Comparison of ENCODE assay signal across 8 cellular contexts in the genomic region with DNA sequence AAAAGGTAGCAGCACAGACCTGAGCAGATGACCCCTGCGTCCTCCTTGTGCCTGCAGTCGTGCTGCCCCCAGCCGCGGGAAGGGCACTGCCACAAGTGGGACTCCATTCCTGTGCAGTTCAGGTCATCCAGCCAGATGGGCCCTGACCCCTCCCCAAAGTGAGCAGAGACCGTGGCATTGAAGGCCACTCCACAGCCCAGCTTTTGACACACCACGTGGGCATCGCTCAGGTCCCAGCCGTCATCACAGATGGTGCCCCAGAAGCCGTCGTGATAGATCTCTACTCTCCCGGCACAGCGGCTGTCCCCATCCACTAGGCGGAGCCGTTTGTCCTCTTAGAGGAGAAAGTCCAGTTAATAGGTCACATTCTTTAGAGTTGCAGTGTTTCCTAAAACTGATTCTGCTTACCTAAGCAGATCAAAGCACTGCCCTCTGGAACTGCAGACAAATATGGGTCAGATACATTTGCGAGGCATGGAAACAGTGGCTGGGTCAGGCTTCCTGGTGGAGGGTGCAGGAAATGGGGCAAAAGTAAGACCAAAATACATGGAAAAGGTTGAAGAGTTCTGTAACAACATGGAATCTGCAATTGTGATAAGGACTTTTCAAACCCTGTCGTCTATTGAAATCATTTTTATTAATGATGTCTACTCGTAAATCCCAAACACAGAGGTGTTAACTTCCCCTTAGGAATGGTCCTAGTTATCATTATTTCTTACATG.
A peak's percentile ranks its signal among the peaks of the same experiment; 100 is the strongest.
DNase-seq lines count a peak whose midpoint lies in the region; ATAC-seq, FAIRE-seq and TF ChIP-seq lines count a peak whose summit lies in the region.

No MANE protein-coding gene starts in this region.

- H3K4me1 ChIP-seq in adrenal gland (replicated peaks in 1 of 2): no peaks in the 10 kb centered on the region
- H3K4me1 ChIP-seq in HepG2 (ENCODE audit: insufficient read depth, low read length): peaks cover 13% of the 10 kb centered on the region

- POLR2A ChIA-PET in HepG2 (lab: Yijun Ruan, JAX): no interaction called here

- H3K27ac ChIP-seq in adrenal gland: no peak overlapping the region
- no peak overlapping the region for H3K27ac ChIP-seq in HepG2 (ENCODE audit: extremely low read length, insufficient read depth, low read length)

- peak; percentile 47 for DNase-seq in Right ventricle myocardium superior
- no peak for DNase-seq in cardiac septum (ENCODE audit: low spot score)
- DNase-seq in NCI-H1694 treated with DMSO at 0.1 percent for 48 hours (lab: John Stamatoyannopoulos, UW): peak; percentile 66
- peak in 6 of 7 donors; percentile 26 to 58 (median 38) for DNase-seq in adrenal gland
- DNase-seq in HepG2 (ENCODE audit: low spot score): peak; percentile 80
- no peak for DNase-seq in NCI-H2196 (lab: John Stamatoyannopoulos, UW; ENCODE audit: unreplicated experiment)

- no peak overlapping the region for H2AFZ ChIP-seq in HepG2 (ENCODE audit: low read length)

- no peak overlapping the region for H3K9ac ChIP-seq in HepG2 (ENCODE audit: insufficient read depth, low read depth, low read length)

- TF ChIP-seq POLR2A in adrenal gland (IDR thresholded peaks at IDR 0.05) (no peak), HepG2 (IDR thresholded peaks at IDR 0.05; ENCODE audit: insufficient read depth in 1 of 2, low read depth in 2 of 2, low read length in 2 of 2) (no peak)

- ATAC-seq in Right ventricle myocardium superior (ENCODE audit: poor library complexity) (no peak), HepG2 (peak; percentile 99), HG02759 (IDR thresholded peaks at IDR 0.05; ENCODE audit: unreplicated experiment) (no peak), GM18511 (IDR thresholded peaks at IDR 0.05; ENCODE audit: unreplicated experiment) (no peak)

- peak; percentile 51 for FAIRE-seq in HepG2 (lab: Jason Lieb, UNC)

- in situ Hi-C loops in HepG2 (cut with HindIII; ENCODE audit: extremely low pct_ligation_motif_present, low pct_unique_long_range_greater_than_20kb): loop anchor here (5.0 to 10.0 kb wide), 3 partner anchors 88 to 260 kb away; no protein-coding TSS in a partner anchor

- no peaks in the 10 kb centered on the region for H3K27me3 ChIP-seq in adrenal gland
- H3K27me3 ChIP-seq in HepG2 (ENCODE audit: control insufficient read depth in 1 of 2, insufficient read depth in 2 of 2, low read length in 2 of 2): no peaks in the 10 kb centered on the region; a peak in 1 of 5 replicates

- H3K9me3 ChIP-seq in adrenal gland (replicated peaks in 1 of 3) (no peaks in the 10 kb centered on the region), HepG2 (ENCODE audit: low read length) (no peaks in the 10 kb centered on the region)

- H3K4me3 ChIP-seq in adrenal gland: no peak overlapping the region
- no peak overlapping the region for H3K4me3 ChIP-seq in HepG2 (replicated peaks in 1 of 3; ENCODE audit: insufficient read depth in 1 of 3, low read depth in 2 of 3, low read length in 3 of 3)

- peak in 5 of 6 experiments; percentile 25 to 40 (median 33) for TF ChIP-seq CTCF in adrenal gland (IDR thresholded peaks at IDR 0.05)
- TF ChIP-seq CTCF in HepG2 (CRISPR knock-in tag; IDR thresholded peaks at IDR 0.05): peak; percentile 93

- CTCF ChIA-PET in HepG2 (lab: Yijun Ruan, JAX; ENCODE audit: low intra/inter-chr PET ratio, low total read pairs): interaction anchor here (1.2 to 1.5 kb wide), 2 partner anchors 86 to 264 kb away, joined by 7 to 8 read pairs; no protein-coding TSS in a partner anchor

- no peaks in the 10 kb centered on the region for H3K36me3 ChIP-seq in adrenal gland (replicated peaks in 1 of 2)
- no peaks in the 10 kb centered on the region for H3K36me3 ChIP-seq in HepG2 (replicated peaks in 1 of 2; ENCODE audit: control insufficient read depth in 1 of 2, insufficient read depth in 2 of 2, low read length in 2 of 2)

- peak; percentile 62 for TF ChIP-seq RAD21 in HepG2 (CRISPR knock-in tag; IDR thresholded peaks at IDR 0.05)

- no TSS peak for BruUV-seq in HepG2 (replicated peaks; lab: Mats Ljungman, UMichigan)

- H4K20me1 ChIP-seq in HepG2 (ENCODE audit: insufficient read depth, low read length): no peaks in the 10 kb centered on the region

- no peaks in the 10 kb centered on the region for H3K79me2 ChIP-seq in HepG2 (ENCODE audit: insufficient read depth, low read length)

- TF ChIP-seq EP300 in HepG2 (IDR thresholded peaks at IDR 0.05; ENCODE audit: low read depth in 2 of 2, low read length in 2 of 2) (no peak), HepG2 (CRISPR knock-in tag; IDR thresholded peaks at IDR 0.05; ENCODE audit: borderline replicate concordance) (no peak)

- 34 to 38% (median 36%) methylated on average over 16 to 17 of the region's 17 CpGs for WGBS in adrenal gland, 4 donors
- 4% methylated on average over 8 of the region's 17 CpGs for WGBS in HepG2 (ENCODE audit: low lambda C conversion rate)

- peak overlapping the region; percentile 41 for H3K4me2 ChIP-seq in HepG2 (ENCODE audit: low read depth, low read length)

- intact Hi-C loops in Right ventricle myocardium superior (cut with DNase I): no loop called here
- intact Hi-C loops in cardiac septum (cut with DNase I): no loop called here
- intact Hi-C loops in adrenal gland (cut with DNase I): no loop called here
- intact Hi-C loops in HepG2 (cut with micrococcal nuclease; ENCODE audit: unreplicated experiment): loop anchor here (1.0 to 5.0 kb wide), 3 partner anchors 86 to 264 kb away; no protein-coding TSS in a partner anchor

TF ChIP-seq in HepG2, 621 proteins besides CTCF, POLR2A, EP300 and RAD21 (continues in another document):
- TF ChIP-seq, protein P1, sequence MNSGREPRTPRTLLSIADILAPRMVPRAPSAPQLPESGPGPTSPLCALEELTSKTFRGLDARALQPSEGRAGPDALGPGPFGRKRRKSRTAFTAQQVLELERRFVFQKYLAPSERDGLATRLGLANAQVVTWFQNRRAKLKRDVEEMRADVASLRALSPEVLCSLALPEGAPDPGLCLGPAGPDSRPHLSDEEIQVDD (CRISPR knock-in tag; IDR thresholded peaks at IDR 0.05; ENCODE audit: borderline replicate concordance): no peak
- TF ChIP-seq, protein P2, sequence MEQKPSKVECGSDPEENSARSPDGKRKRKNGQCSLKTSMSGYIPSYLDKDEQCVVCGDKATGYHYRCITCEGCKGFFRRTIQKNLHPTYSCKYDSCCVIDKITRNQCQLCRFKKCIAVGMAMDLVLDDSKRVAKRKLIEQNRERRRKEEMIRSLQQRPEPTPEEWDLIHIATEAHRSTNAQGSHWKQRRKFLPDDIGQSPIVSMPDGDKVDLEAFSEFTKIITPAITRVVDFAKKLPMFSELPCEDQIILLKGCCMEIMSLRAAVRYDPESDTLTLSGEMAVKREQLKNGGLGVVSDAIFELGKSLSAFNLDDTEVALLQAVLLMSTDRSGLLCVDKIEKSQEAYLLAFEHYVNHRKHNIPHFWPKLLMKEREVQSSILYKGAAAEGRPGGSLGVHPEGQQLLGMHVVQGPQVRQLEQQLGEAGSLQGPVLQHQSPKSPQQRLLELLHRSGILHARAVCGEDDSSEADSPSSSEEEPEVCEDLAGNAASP (CRISPR knock-in tag; IDR thresholded peaks at IDR 0.05; ENCODE audit: borderline replicate concordance): no peak
- TF ChIP-seq ZNF572 (CRISPR knock-in tag; IDR thresholded peaks at IDR 0.05) (no peak), ZNF549 (CRISPR knock-in tag; IDR thresholded peaks at IDR 0.05) (no peak), ZNF841 (CRISPR knock-in tag; IDR thresholded peaks at IDR 0.05; ENCODE audit: borderline replicate concordance) (no peak), TEAD3 (CRISPR knock-in tag; optimal IDR thresholded peaks at IDR 0.05; ENCODE audit: borderline replicate concordance) (peak; percentile 50), HDAC2 (CRISPR knock-in tag; IDR thresholded peaks at IDR 0.05) (no peak), ZKSCAN8 (CRISPR knock-in tag; IDR thresholded peaks at IDR 0.05; ENCODE audit: borderline replicate concordance) (no peak)
- TF ChIP-seq, protein P3, sequence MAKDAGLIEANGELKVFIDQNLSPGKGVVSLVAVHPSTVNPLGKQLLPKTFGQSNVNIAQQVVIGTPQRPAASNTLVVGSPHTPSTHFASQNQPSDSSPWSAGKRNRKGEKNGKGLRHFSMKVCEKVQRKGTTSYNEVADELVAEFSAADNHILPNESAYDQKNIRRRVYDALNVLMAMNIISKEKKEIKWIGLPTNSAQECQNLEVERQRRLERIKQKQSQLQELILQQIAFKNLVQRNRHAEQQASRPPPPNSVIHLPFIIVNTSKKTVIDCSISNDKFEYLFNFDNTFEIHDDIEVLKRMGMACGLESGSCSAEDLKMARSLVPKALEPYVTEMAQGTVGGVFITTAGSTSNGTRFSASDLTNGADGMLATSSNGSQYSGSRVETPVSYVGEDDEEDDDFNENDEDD (CRISPR knock-in tag; IDR thresholded peaks at IDR 0.05; ENCODE audit: borderline replicate concordance): 0 out of 2 replicates have a peak, but pooled peaks have one; percentile 24
- TF ChIP-seq, protein P4, sequence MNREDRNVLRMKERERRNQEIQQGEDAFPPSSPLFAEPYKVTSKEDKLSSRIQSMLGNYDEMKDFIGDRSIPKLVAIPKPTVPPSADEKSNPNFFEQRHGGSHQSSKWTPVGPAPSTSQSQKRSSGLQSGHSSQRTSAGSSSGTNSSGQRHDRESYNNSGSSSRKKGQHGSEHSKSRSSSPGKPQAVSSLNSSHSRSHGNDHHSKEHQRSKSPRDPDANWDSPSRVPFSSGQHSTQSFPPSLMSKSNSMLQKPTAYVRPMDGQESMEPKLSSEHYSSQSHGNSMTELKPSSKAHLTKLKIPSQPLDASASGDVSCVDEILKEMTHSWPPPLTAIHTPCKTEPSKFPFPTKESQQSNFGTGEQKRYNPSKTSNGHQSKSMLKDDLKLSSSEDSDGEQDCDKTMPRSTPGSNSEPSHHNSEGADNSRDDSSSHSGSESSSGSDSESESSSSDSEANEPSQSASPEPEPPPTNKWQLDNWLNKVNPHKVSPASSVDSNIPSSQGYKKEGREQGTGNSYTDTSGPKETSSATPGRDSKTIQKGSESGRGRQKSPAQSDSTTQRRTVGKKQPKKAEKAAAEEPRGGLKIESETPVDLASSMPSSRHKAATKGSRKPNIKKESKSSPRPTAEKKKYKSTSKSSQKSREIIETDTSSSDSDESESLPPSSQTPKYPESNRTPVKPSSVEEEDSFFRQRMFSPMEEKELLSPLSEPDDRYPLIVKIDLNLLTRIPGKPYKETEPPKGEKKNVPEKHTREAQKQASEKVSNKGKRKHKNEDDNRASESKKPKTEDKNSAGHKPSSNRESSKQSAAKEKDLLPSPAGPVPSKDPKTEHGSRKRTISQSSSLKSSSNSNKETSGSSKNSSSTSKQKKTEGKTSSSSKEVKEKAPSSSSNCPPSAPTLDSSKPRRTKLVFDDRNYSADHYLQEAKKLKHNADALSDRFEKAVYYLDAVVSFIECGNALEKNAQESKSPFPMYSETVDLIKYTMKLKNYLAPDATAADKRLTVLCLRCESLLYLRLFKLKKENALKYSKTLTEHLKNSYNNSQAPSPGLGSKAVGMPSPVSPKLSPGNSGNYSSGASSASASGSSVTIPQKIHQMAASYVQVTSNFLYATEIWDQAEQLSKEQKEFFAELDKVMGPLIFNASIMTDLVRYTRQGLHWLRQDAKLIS (CRISPR knock-in tag; IDR thresholded peaks at IDR 0.05): no peak

Comparison
In these comparisons a context has a peak if more than half of its experiments do, and no peak if none do; other contexts are left out.
1. DNase-seq: peak in Right ventricle myocardium superior (single experiment), NCI-H1694 treated with DMSO at 0.1 percent for 48 hours (single experiment), adrenal gland (6 of 7) and HepG2 (single experiment); none in cardiac septum (single experiment) and NCI-H2196 (single experiment).